1 cellular context compared by ENCODE assay signal in the genomic region with DNA sequence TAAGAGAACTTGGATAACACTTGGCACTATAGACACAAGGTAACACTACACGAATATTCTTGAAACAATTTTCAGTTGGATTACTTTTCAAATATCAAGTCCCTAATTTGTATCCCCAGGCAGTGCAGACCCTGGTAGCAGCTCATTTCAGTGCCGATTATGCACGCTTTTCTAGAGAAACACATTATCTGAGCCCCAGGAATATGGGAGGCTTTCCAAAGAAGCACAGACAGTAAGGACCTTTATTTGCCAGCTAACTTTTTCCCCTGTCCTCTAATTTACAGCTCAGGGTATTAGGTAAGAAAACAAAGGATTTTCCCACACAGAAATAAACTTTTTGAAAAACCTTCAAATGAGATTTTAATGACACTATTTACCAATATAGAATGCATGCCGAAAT.
TF ChIP-seq lines count a peak whose summit lies in the region.

No MANE protein-coding gene starts in this region.

TF ChIP-seq in HepG2, 621 proteins besides CTCF, POLR2A, EP300 and RAD21 (continued from another document):
- TF ChIP-seq KIAA2018 (CRISPR knock-in tag; IDR thresholded peaks at IDR 0.05; ENCODE audit: borderline replicate concordance) (no peak), PRMT3 (CRISPR knock-in tag; IDR thresholded peaks at IDR 0.05; ENCODE audit: borderline replicate concordance, low read depth) (no peak), KLF6 (CRISPR knock-in tag; IDR thresholded peaks at IDR 0.05) (no peak), REL (CRISPR knock-in tag; conservative IDR thresholded peaks at IDR 0.05) (no peak), ZNF501 (CRISPR knock-in tag; IDR thresholded peaks at IDR 0.05) (no peak)
TF ChIP-seq in HepG2: peak in this region for 0.
